Comparison of ENCODE assay signal across 8 cellular contexts in the genomic region with DNA sequence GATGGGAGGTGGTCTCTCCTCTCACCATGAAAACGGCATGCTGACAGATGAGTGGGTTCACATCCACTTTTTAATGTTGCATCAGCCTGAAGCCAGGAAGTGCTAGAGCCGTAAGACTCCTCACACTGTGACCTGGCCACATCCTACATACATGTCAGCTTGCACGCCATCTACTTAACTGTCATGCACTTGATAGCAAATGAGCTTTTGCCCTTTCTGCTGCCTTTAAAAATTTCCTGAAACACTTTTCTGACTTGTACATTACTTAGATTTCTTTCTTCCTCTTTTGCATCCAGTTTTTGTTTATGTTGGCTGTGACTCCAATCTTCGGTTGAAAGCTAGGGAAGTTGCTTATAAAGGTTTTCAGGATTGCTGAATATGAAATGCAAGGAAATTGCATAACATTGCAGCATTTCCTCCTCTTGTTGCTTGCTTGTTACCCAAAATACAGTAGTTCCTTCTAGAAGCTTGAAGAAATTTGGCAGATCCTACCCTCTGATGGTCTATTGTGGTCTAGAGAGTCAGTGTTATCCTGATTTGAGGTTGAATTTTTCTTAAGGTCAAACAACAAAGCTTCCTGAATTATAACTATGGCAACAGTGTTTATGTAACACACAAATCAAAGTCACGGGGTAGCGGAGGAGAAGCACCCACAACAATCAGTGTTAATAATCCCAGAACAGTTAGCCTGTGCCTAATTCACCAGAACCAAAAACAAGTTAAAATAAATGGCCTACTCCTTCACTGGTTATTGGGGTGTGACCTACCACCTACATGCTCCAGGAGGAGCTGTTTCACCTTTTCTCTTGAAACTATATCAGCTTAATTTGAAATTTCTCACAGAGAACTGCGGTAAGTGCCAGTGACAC.
DNase-seq lines count a peak whose midpoint lies in the region; ATAC-seq, FAIRE-seq and TF ChIP-seq lines count a peak whose summit lies in the region.

No MANE protein-coding gene starts in this region.

- H3K9ac ChIP-seq in liver (ENCODE audit: low read depth in 1 of 2, low read length in 2 of 2), result peak overlapping the region in 1 of 2 donors; percentile 18

- no peaks in the 10 kb centered on the region for H3K36me3 ChIP-seq in bronchial epithelial cell (ENCODE audit: control insufficient read depth, insufficient read depth, low read length)
- no peaks in the 10 kb centered on the region for H3K36me3 ChIP-seq in liver (ENCODE audit: control insufficient read depth in 4 of 4, insufficient read depth in 3 of 4, low read depth in 1 of 4, low read length in 3 of 4)

- H3K4me1 ChIP-seq in liver (ENCODE audit: control insufficient read depth in 4 of 4, insufficient read depth in 4 of 4, low read length in 3 of 4), result peaks cover 0 to 12% (median 4%) of the 10 kb centered on the region in 4 donors

- peak overlapping the region; percentile 96 for H3K27ac Mint-ChIP-seq in T-helper 1 cell treated with Interleukin-12 subunit alpha and Interleukin-12 subunit beta and Interleukin-4 antibody, amounts not matched to agents 30 μg/mL and 1 μg/mL, for 36 hours

- peak; percentile 94 for DNase-seq in GM12864 (ENCODE audit: low read depth)
- peak; percentile 34 for DNase-seq in HuH-7 (ENCODE audit: low spot score)
- peak; percentile 54 for DNase-seq in bronchial epithelial cell (ENCODE audit: low read depth)
- DNase-seq in stimulated activated CD8-positive, alpha-beta memory T cell treated with anti-CD3 and anti-CD28 coated beads, Interleukin-4, amount 100 ng/mL, for 48 hours, result peak; percentile 62
- no peak for DNase-seq in NCI-H187 treated with DMSO at 0.1 percent for 48 hours (lab: John Stamatoyannopoulos, UW)

- no peaks in the 10 kb centered on the region for H3K27me3 ChIP-seq in bronchial epithelial cell (ENCODE audit: control insufficient read depth, insufficient read depth, low read length)
- H3K27me3 ChIP-seq in liver (ENCODE audit: control insufficient read depth in 4 of 4, insufficient read depth in 4 of 4, low read length in 3 of 4), result no peaks in the 10 kb centered on the region

- TF ChIP-seq CTCF in GM12864 (IDR thresholded peaks at IDR 0.05; ENCODE audit: low read depth, low read length, missing control alignments), result peak; percentile 77
- TF ChIP-seq CTCF in bronchial epithelial cell (IDR thresholded peaks at IDR 0.05; ENCODE audit: insufficient read depth, low read length, severe bottlenecking), result peak; percentile 65
- TF ChIP-seq CTCF in liver (IDR thresholded peaks at IDR 0.05; ENCODE audit: low read depth, low read length, missing input control), result peak; percentile 70

- peaks cover 9% of the 10 kb centered on the region for H3K9me3 Mint-ChIP-seq in T-helper 1 cell treated with Interleukin-12 subunit alpha and Interleukin-12 subunit beta and Interleukin-4 antibody, amounts not matched to agents 30 μg/mL and 1 μg/mL, for 36 hours

- H3K9me3 ChIP-seq in liver (ENCODE audit: control insufficient read depth in 4 of 4, low read length in 3 of 4), result no peaks in the 10 kb centered on the region

- peak overlapping the region; percentile 57 to 68 for H3K27ac ChIP-seq in liver (ENCODE audit: low read depth in 1 of 2, low read length in 2 of 2)

- peaks cover 75% of the 10 kb centered on the region for H3K4me1 Mint-ChIP-seq in T-helper 1 cell treated with Interleukin-12 subunit alpha and Interleukin-12 subunit beta and Interleukin-4 antibody, amounts not matched to agents 30 μg/mL and 1 μg/mL, for 36 hours (ENCODE audit: low read depth)

- FAIRE-seq in bronchial epithelial cell (lab: Jason Lieb, UNC), result no peak

- H3K4me3 ChIP-seq in GM12864 (ENCODE audit: low read depth, low read length), result no peak overlapping the region
- H3K4me3 ChIP-seq in bronchial epithelial cell (ENCODE audit: low read depth, low read length), result no peak overlapping the region
- H3K4me3 ChIP-seq in liver (ENCODE audit: low read depth in 1 of 3, low read length in 3 of 3), result no peak overlapping the region

- peaks cover 19% of the 10 kb centered on the region for H3K36me3 Mint-ChIP-seq in T-helper 1 cell treated with Interleukin-12 subunit alpha and Interleukin-12 subunit beta and Interleukin-4 antibody, amounts not matched to agents 30 μg/mL and 1 μg/mL, for 36 hours (ENCODE audit: low read depth)

- ATAC-seq in GM21529 (IDR thresholded peaks at IDR 0.05; ENCODE audit: unreplicated experiment), result peak; percentile 77

- peak overlapping the region; percentile 61 for H3K4me3 Mint-ChIP-seq in T-helper 1 cell treated with Interleukin-12 subunit alpha and Interleukin-12 subunit beta and Interleukin-4 antibody, amounts not matched to agents 30 μg/mL and 1 μg/mL, for 36 hours

- WGBS in liver, result 62% methylated on average over 7 of the region's 7 CpGs

- H3K27me3 Mint-ChIP-seq in T-helper 1 cell treated with Interleukin-12 subunit alpha and Interleukin-12 subunit beta and Interleukin-4 antibody, amounts not matched to agents 30 μg/mL and 1 μg/mL, for 36 hours (ENCODE audit: low read depth), result no peaks in the 10 kb centered on the region

- TF ChIP-seq RAD21 in liver (IDR thresholded peaks at IDR 0.05), result peak; percentile 82 to 85

TF ChIP-seq in liver, 16 proteins besides CTCF, POLR2A, EP300 and RAD21:
- TF ChIP-seq SP1 (IDR thresholded peaks at IDR 0.05), result peak; percentile 50
- no peak for TF ChIP-seq EGR1 (IDR thresholded peaks at IDR 0.05; ENCODE audit: low read depth in 2 of 2)
- TF ChIP-seq, protein P1, sequence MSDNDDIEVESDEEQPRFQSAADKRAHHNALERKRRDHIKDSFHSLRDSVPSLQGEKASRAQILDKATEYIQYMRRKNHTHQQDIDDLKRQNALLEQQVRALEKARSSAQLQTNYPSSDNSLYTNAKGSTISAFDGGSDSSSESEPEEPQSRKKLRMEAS (IDR thresholded peaks at IDR 0.05), result peak; percentile 82
- TF ChIP-seq GABPA (IDR thresholded peaks at IDR 0.05 in 1 of 2, conservative IDR thresholded peaks at IDR 0.05 in 1 of 2), result peak in 1 of 2 donors; percentile 12
- TF ChIP-seq HNF4G (IDR thresholded peaks at IDR 0.05), result no peak
- TF ChIP-seq JUND (IDR thresholded peaks at IDR 0.05), result peak in 1 of 2 donors; percentile 8
- TF ChIP-seq RXRA (IDR thresholded peaks at IDR 0.05), result peak in 1 of 2 donors; percentile 37
- peak; percentile 93 for TF ChIP-seq NR2F2 (IDR thresholded peaks at IDR 0.05)
- TF ChIP-seq YY1 (IDR thresholded peaks at IDR 0.05), result no peak
- no peak for TF ChIP-seq FOXA2 (IDR thresholded peaks at IDR 0.05)
TF ChIP-seq in liver: peak in this region for 6.
